ENCODE assay signal across 15 cellular contexts in the genomic region with DNA sequence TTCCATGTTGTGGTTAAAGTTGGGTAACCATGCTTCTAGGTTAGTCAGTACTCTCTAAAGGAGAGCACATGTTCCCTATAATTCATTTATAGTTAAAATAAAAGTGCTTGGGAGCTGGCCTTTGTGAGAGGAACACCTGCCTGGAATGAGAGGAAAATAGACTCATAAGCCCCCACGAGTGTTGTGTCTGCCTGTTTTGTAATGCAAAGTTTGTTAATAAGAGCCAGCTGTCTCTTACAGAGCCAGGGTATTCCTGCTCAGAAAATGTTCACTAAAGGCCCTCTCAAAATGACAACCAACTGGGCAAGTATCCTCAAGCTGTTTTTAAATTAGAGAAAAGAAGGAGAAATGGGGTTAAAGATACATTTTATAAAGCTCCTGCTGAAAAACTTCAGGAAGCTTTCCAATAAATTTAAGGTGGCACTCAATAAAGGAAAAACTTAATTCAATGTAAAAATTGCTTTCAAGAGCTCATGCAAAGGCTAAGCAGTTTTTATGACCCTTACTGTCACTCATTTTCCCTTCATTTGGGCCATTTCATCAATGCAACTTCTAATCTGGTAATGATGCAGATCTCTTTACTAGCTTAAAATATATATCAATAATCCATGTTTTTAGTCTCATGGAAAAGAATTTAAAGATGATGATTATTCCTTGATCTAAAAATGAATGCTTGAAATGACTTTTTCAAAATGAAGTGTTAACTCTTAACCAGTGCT.
DNase-seq lines count a peak whose midpoint lies in the region; ATAC-seq and TF ChIP-seq lines count a peak whose summit lies in the region.
"Had no signal": no experiment of that assay in that cellular context is flagged by ENCODE, and none has a peak within 500 bp of the region (broad histone marks: within the 10 kb centered on the region; RNA-seq: fewer than 3 reads in every experiment).

No MANE protein-coding gene starts in this region.

- no peak overlapping the region for H3K4me3 ChIP-seq in iPS-20b (ENCODE audit: low read length)
- H3K4me3 ChIP-seq: SJSA1 had no signal

- no peaks in the 10 kb centered on the region for H3K79me2 ChIP-seq in H9 (ENCODE audit: insufficient read depth, low read length)

- no peak overlapping the region for H2BK12ac ChIP-seq in H9 (ENCODE audit: insufficient read length, low read depth, low read length)

- no peaks in the 10 kb centered on the region for H3K27me3 ChIP-seq in H9 (ENCODE audit: insufficient read depth, low read length)
- no peaks in the 10 kb centered on the region for H3K27me3 ChIP-seq in iPS-20b (ENCODE audit: insufficient read depth, low read length)
- H3K27me3 ChIP-seq: BE2C, SJSA1 had no signal

- ATAC-seq in GM21515 (IDR thresholded peaks at IDR 0.05; ENCODE audit: unreplicated experiment) (no peak), HG03039 (IDR thresholded peaks at IDR 0.05; ENCODE audit: unreplicated experiment) (no peak)
- ATAC-seq: HCT116 had no signal

- no peak overlapping the region for H4K91ac ChIP-seq in H9 (ENCODE audit: insufficient read length, low read depth, low read length)

- H3K27me3 Mint-ChIP-seq in H9 (ENCODE audit: low read depth), result no peaks in the 10 kb centered on the region
- H3K27me3 Mint-ChIP-seq: CD4-positive, alpha-beta memory T cell had no signal

- H3K4me1 Mint-ChIP-seq in H9, result peaks cover 27 to 29% of the 10 kb centered on the region in 2 experiments
- H3K4me1 Mint-ChIP-seq: CD4-positive, alpha-beta memory T cell had no signal

- no peak overlapping the region for H3K18ac ChIP-seq in H9 (ENCODE audit: insufficient read length, low read depth, low read length)

- DNase-seq in H9, result no peak
- peak; percentile 1 for DNase-seq in NCI-H1105 (lab: John Stamatoyannopoulos, UW)
- DNase-seq in NCI-H524 (lab: John Stamatoyannopoulos, UW), result peak; percentile 47 to 81
- no peak for DNase-seq in inferior parietal cortex (ENCODE audit: extremely low spot score)
- DNase-seq: BE2C; CD4-positive, alpha-beta memory T cell; NCI-H2029 treated with DMSO at 0.1 percent for 48 hours; NK-92 treated with Interleukin-12 subunit alpha and Interleukin-12 subunit beta, amount 100 ng/mL, for 24 hours; OCI-M1; T-helper 9 cell had no signal

- H3T11ph ChIP-seq in H9 (ENCODE audit: low read length), result no peak overlapping the region

- no peak overlapping the region for H2BK5ac ChIP-seq in H9 (ENCODE audit: insufficient read length, low read length)

- no peak overlapping the region for H3K4me2 ChIP-seq in H9 (ENCODE audit: insufficient read depth, insufficient read length, low read length)

- H3K27ac ChIP-seq in H9 (ENCODE audit: insufficient read length, low read depth, low read length) (no peak overlapping the region), iPS-20b (ENCODE audit: low read length) (no peak overlapping the region)
- H3K27ac ChIP-seq: SJSA1 had no signal

- no peaks in the 10 kb centered on the region for H3K23me2 ChIP-seq in H9 (ENCODE audit: insufficient read length, low read depth, low read length, poor library complexity, severe bottlenecking)

- H3K4ac ChIP-seq in H9 (ENCODE audit: low read depth, low read length), result no peak overlapping the region

- H3K36me3 Mint-ChIP-seq in H9 (ENCODE audit: insufficient read depth in 1 of 3, low read depth in 3 of 3), result peaks cover 0 to 8% (median 5%) of the 10 kb centered on the region in 3 experiments; a peak in 3 of 7 replicates
- H3K36me3 Mint-ChIP-seq: CD4-positive, alpha-beta memory T cell had no signal

- H2AFZ ChIP-seq in H9 (ENCODE audit: low read length), result no peak overlapping the region

- no peak overlapping the region for H3K14ac ChIP-seq in H9 (ENCODE audit: insufficient read depth, low read length)

- H4K5ac ChIP-seq in H9 (ENCODE audit: insufficient read length, low read depth, low read length), result no peak overlapping the region

- H4K8ac ChIP-seq in H9 (replicated peaks; ENCODE audit: insufficient read length, low read depth, low read length), result no peak overlapping the region

- no peak overlapping the region for H3K23ac ChIP-seq in H9 (ENCODE audit: insufficient read length, low read depth, low read length)

- H2BK20ac ChIP-seq in H9 (ENCODE audit: low read depth, low read length, poor library complexity, severe bottlenecking), result no peak overlapping the region

- WGBS in H9 (ENCODE audit: extremely low coverage, insufficient read length, low lambda C conversion rate), result no CpG with 5 or more reads among the region's 1 CpG

- no peaks in the 10 kb centered on the region for H3K36me3 ChIP-seq in iPS-20b (ENCODE audit: insufficient read depth, low read depth, low read length)
- H3K36me3 ChIP-seq: BE2C, SJSA1 had no signal

- H3K56ac ChIP-seq in H9 (ENCODE audit: insufficient read length, low read depth, low read length), result no peak overlapping the region

- H2BK15ac ChIP-seq in H9 (ENCODE audit: low read depth, low read length), result no peak overlapping the region

- no peak overlapping the region for H3K9ac ChIP-seq in H9 (ENCODE audit: extremely low read depth, insufficient read length, low read length)
- peak overlapping the region; percentile 35; the same call in 1 of the 2 replicates for H3K9ac ChIP-seq in iPS-20b (ENCODE audit: low read depth, low read length)

- no peak overlapping the region for H2AK5ac ChIP-seq in H9 (ENCODE audit: insufficient read length, low read length)

- no peaks in the 10 kb centered on the region for H4K20me1 ChIP-seq in H9 (ENCODE audit: control insufficient read depth, insufficient read depth, insufficient read length)

- no peaks in the 10 kb centered on the region for H3K79me1 ChIP-seq in H9 (ENCODE audit: insufficient read depth, low read depth, low read length, poor library complexity, severe bottlenecking)

- no peak overlapping the region for H2BK120ac ChIP-seq in H9 (ENCODE audit: low read depth, low read length, poor library complexity, severe bottlenecking)

- H3K9me3 ChIP-seq in H9 (ENCODE audit: control insufficient read depth, low read depth, low read length) (no peaks in the 10 kb centered on the region), iPS-20b (ENCODE audit: insufficient read depth, low read depth, low read length) (peaks cover under 1% of the 10 kb centered on the region; the same call in 1 of the 2 replicates)
- H3K9me3 ChIP-seq: BE2C, SJSA1 had no signal

- H3K4me3 Mint-ChIP-seq in H9, result no peak overlapping the region
- H3K4me3 Mint-ChIP-seq: CD4-positive, alpha-beta memory T cell had no signal

- TF ChIP-seq CTCF in H9 (conservative IDR thresholded peaks at IDR 0.05), result no peak

- peaks cover 7% of the 10 kb centered on the region; the same call in 1 of the 2 replicates for H3K4me1 ChIP-seq in H9 (ENCODE audit: insufficient read depth, low read length)
- peaks cover 20% of the 10 kb centered on the region; the same call in 1 of the 2 replicates for H3K4me1 ChIP-seq in iPS-20b (ENCODE audit: insufficient read depth, low read length)
- H3K4me1 ChIP-seq: BE2C, SJSA1 had no signal

- H3K9me3 Mint-ChIP-seq in H9, result peaks cover 4 to 6% of the 10 kb centered on the region in 2 experiments; a peak in 2 of 5 replicates

- peak overlapping the region; percentile 16 to 93 (median 76); a peak in 5 of 7 replicates for H3K27ac Mint-ChIP-seq in H9
- H3K27ac Mint-ChIP-seq: CD4-positive, alpha-beta memory T cell had no signal

Comparison
In these comparisons a context has a peak if more than half of its experiments do, and no peak if none do; other contexts are left out.
1. DNase-seq: peak in NCI-H1105 (single experiment) and NCI-H524 (2 of 2); none in H9 (single experiment) and inferior parietal cortex (single experiment).